15 cellular contexts compared by ENCODE assay signal in genomic region chr6:144768676-144769599, GRCh38.
DNase-seq lines count a peak whose midpoint lies in the region; ATAC-seq and TF ChIP-seq lines count a peak whose summit lies in the region.
"Had no signal": no experiment of that assay in that cellular context is flagged by ENCODE, and none has a peak within 500 bp of the region (broad histone marks: within the 10 kb centered on the region; RNA-seq: fewer than 3 reads in every experiment).

No MANE protein-coding gene starts in this region.

- no peaks in the 10 kb centered on the region for H3K9me2 ChIP-seq in PC-9 (ENCODE audit: insufficient read depth)

- no peaks in the 10 kb centered on the region for H3F3A ChIP-seq in PC-9 (ENCODE audit: insufficient read depth, low read depth)

- H3K27ac ChIP-seq in caudate nucleus (ENCODE audit: low read depth, low read length) (peak overlapping the region; percentile 19), psoas muscle (no peak overlapping the region), PC-9 (no peak overlapping the region)
- no peak overlapping the region for H3K27ac ChIP-seq in CD4-positive, alpha-beta memory T cell (ENCODE audit: low read depth, low read length)

- peaks cover 41 to 51% of the 10 kb centered on the region in 2 donors for H3K36me3 Mint-ChIP-seq in CD4-positive, alpha-beta memory T cell
- H3K36me3 Mint-ChIP-seq: IgD-negative memory B cell had no signal

- no peak overlapping the region for H3K27ac Mint-ChIP-seq in CD4-positive, alpha-beta memory T cell
- H3K27ac Mint-ChIP-seq: HFFc6; IgD-negative memory B cell; stimulated activated naive CD8-positive, alpha-beta T cell treated with anti-CD3 and anti-CD28 coated beads, Interleukin-15, Interleukin-2, amounts not matched to agents 100 ng/mL and 50 ng/mL, for 24 hours had no signal

- no peaks in the 10 kb centered on the region for H3K27me3 ChIP-seq in psoas muscle (ENCODE audit: insufficient read depth in 3 of 3, low read length in 2 of 3)
- no peaks in the 10 kb centered on the region for H3K27me3 ChIP-seq in CD4-positive, alpha-beta memory T cell (ENCODE audit: insufficient read depth, low read length)
- no peaks in the 10 kb centered on the region for H3K27me3 ChIP-seq in PC-9 (ENCODE audit: insufficient read depth, low read depth)

- intact Hi-C loops in psoas muscle (cut with DNase I), result loop anchor here in 1 of 2 donors (5.0 kb wide), 1 partner anchor 187 kb away; no protein-coding TSS in a partner anchor
- intact Hi-C loops in CD4-positive, alpha-beta memory T cell (cut with micrococcal nuclease), result no loop called here
- intact Hi-C loops in PC-9 (cut with micrococcal nuclease; ENCODE audit: unreplicated experiment), result no loop called here

- H3K79me2 ChIP-seq in PC-9 (ENCODE audit: low read depth), result no peaks in the 10 kb centered on the region

- no peaks in the 10 kb centered on the region for H3K27me3 Mint-ChIP-seq in CD4-positive, alpha-beta memory T cell
- H3K27me3 Mint-ChIP-seq: effector memory CD8-positive, alpha-beta T cell; IgD-negative memory B cell; stimulated activated naive CD8-positive, alpha-beta T cell treated with anti-CD3 and anti-CD28 coated beads, Interleukin-15, Interleukin-2, amounts not matched to agents 100 ng/mL and 50 ng/mL, for 24 hours had no signal

- POLR2A ChIA-PET in CD4-positive, alpha-beta memory T cell (lab: Charles Lee; ENCODE audit: partially characterized antibody), result no interaction called here
- POLR2A ChIA-PET in PC-9 (lab: Charles Lee; ENCODE audit: unreplicated experiment), result interaction anchor here (0.6 kb wide), 1 partner anchor 906 kb away, joined by 4 read pairs; no protein-coding TSS in a partner anchor

- no peak overlapping the region for H3K4me2 ChIP-seq in PC-9

- no peak overlapping the region for H3K4me3 ChIP-seq in HFF-Myc (replicated peaks; ENCODE audit: low read depth, low read length)
- no peak overlapping the region for H3K4me3 ChIP-seq in psoas muscle
- H3K4me3 ChIP-seq in CD4-positive, alpha-beta memory T cell (ENCODE audit: low read length in 2 of 2), result no peak overlapping the region
- H3K4me3 ChIP-seq in PC-9, result no peak overlapping the region
- H3K4me3 ChIP-seq: GM12878 had no signal

- whole genome bisulfite sequencing in psoas muscle, 3 donors, result 17 to 26% (median 19%) methylated on average over 5 of the region's 5 CpGs

- CTCF ChIA-PET in CD4-positive, alpha-beta memory T cell (lab: Charles Lee; ENCODE audit: partially characterized antibody), result interaction anchor here (0.6 to 1.4 kb wide), 3 partner anchors 11 to 38 kb away, joined by 3 to 6 read pairs (median 3); no protein-coding TSS in a partner anchor
- CTCF ChIA-PET in PC-9 (lab: Charles Lee), result no interaction called here

- no peak for TF ChIP-seq CTCF in HFF-Myc (IDR thresholded peaks at IDR 0.05; ENCODE audit: low read depth, low read length, missing control alignments)
- no peak for TF ChIP-seq CTCF in psoas muscle (IDR thresholded peaks at IDR 0.05)
- TF ChIP-seq CTCF in PC-9 (conservative IDR thresholded peaks at IDR 0.05), result no peak

- ATAC-seq in psoas muscle, result peak in 3 of 4 donors; percentile 35 to 71 (median 46)
- ATAC-seq: effector memory CD8-positive, alpha-beta T cell; GM12878; SK-N-SH treated with all-trans-retinoic acid at 6 μM for 48 hours had no signal

- H3K4me1 ChIP-seq in psoas muscle, result peaks cover 12% of the 10 kb centered on the region
- no peaks in the 10 kb centered on the region for H3K4me1 ChIP-seq in CD4-positive, alpha-beta memory T cell (ENCODE audit: insufficient read depth, low read length)
- no peaks in the 10 kb centered on the region for H3K4me1 ChIP-seq in PC-9 (replicated peaks; ENCODE audit: insufficient read depth)

- peaks cover 0 to 13% of the 10 kb centered on the region in 2 donors for H3K36me3 ChIP-seq in psoas muscle (ENCODE audit: insufficient read depth in 1 of 2, low read depth in 1 of 2)
- H3K36me3 ChIP-seq in CD4-positive, alpha-beta memory T cell (ENCODE audit: insufficient read depth, low read length), result no peaks in the 10 kb centered on the region
- H3K36me3 ChIP-seq in PC-9 (ENCODE audit: low read depth), result no peaks in the 10 kb centered on the region

- no TSS peak for BruUV-seq in PC-9 (replicated peaks; lab: Mats Ljungman, UMichigan)

- H3K4me1 Mint-ChIP-seq in CD4-positive, alpha-beta memory T cell, result peaks cover 9 to 17% (median 13%) of the 10 kb centered on the region in 4 donors

- DNase-seq in HFF-Myc (ENCODE audit: extremely low read depth, low read depth), result peak; percentile 17
- peak; percentile 91 for DNase-seq in NCI-H2081 treated with DMSO at 0.1 percent for 48 hours (lab: John Stamatoyannopoulos, UW)
- no peak for DNase-seq in caudate nucleus (lab: John Stamatoyannopoulos, UW)
- no peak for DNase-seq in psoas muscle
- DNase-seq in CD4-positive, alpha-beta memory T cell, result no peak
- no peak for DNase-seq in PC-9
- DNase-seq in NCI-H526 treated with DMSO at 0.1 percent for 48 hours (lab: John Stamatoyannopoulos, UW), result no peak
- DNase-seq: effector memory CD8-positive, alpha-beta T cell; HFFc6; mesendoderm; stimulated activated CD4-positive, alpha-beta T cell treated with anti-CD3 and anti-CD28 coated beads, Interleukin-4, amount 100 ng/mL, for 1 hour had no signal

- H3K9me3 ChIP-seq in psoas muscle (no peaks in the 10 kb centered on the region), PC-9 (ENCODE audit: insufficient read depth, low read depth) (no peaks in the 10 kb centered on the region)
- H3K9me3 ChIP-seq in CD4-positive, alpha-beta memory T cell (ENCODE audit: control insufficient read depth in 1 of 2, low read length in 2 of 2), result no peaks in the 10 kb centered on the region

- peaks cover 0 to 1% (median 0%) of the 10 kb centered on the region in 8 donors for H3K9me3 Mint-ChIP-seq in CD4-positive, alpha-beta memory T cell
- H3K9me3 Mint-ChIP-seq: effector memory CD8-positive, alpha-beta T cell; HFFc6; IgD-negative memory B cell; stimulated activated naive CD8-positive, alpha-beta T cell treated with anti-CD3 and anti-CD28 coated beads, Interleukin-15, Interleukin-2, amounts not matched to agents 100 ng/mL and 50 ng/mL, for 24 hours had no signal

- no peak overlapping the region for H2AFZ ChIP-seq in PC-9

- no peak overlapping the region for H3K4me3 Mint-ChIP-seq in CD4-positive, alpha-beta memory T cell
- H3K4me3 Mint-ChIP-seq: effector memory CD8-positive, alpha-beta T cell; HFFc6; IgD-negative memory B cell; stimulated activated naive CD8-positive, alpha-beta T cell treated with anti-CD3 and anti-CD28 coated beads, Interleukin-15, Interleukin-2, amounts not matched to agents 100 ng/mL and 50 ng/mL, for 24 hours had no signal

- H4K20me1 ChIP-seq in PC-9 (ENCODE audit: insufficient read depth), result no peaks in the 10 kb centered on the region

Comparison
In these comparisons a context has a peak if more than half of its experiments do, and no peak if none do; other contexts are left out.
1. DNase-seq: peak in HFF-Myc (single experiment) and NCI-H2081 treated with DMSO at 0.1 percent for 48 hours (single experiment); none in caudate nucleus (0 of 61), psoas muscle (0 of 2), CD4-positive, alpha-beta memory T cell (0 of 5), PC-9 (0 of 2) and NCI-H526 treated with DMSO at 0.1 percent for 48 hours (single experiment).